In genomic region chr13:108643646-108644353, GRCh38 we compare ENCODE assay signal across 23 cellular contexts. TPM values are rescaled to one million over a fixed set of nuclear protein-coding genes. Genes with fewer than 3 reads are reported as not detected.
"Had no signal": no experiment of that assay in that cellular context is flagged by ENCODE, and none has a peak within 500 bp of the region (broad histone marks: within the 10 kb centered on the region; RNA-seq: fewer than 3 reads in every experiment).

No MANE protein-coding gene starts in this region.

- H3K27ac ChIP-seq: neural progenitor cell, prostate gland, sigmoid colon, stomach, thyroid gland had no signal

- H3K4me3 ChIP-seq: neural progenitor cell, prostate gland, sigmoid colon, stomach, thyroid gland had no signal

- H3K4me3 Mint-ChIP-seq: effector memory CD8-positive, alpha-beta T cell; naive thymus-derived CD4-positive, alpha-beta T cell; nephron; neural progenitor cell; stimulated activated effector memory CD8-positive, alpha-beta T cell treated with anti-CD3 and anti-CD28 coated beads, Interleukin-12 subunit alpha, Interleukin-12 subunit beta, amount 100 ng/mL, for 72 hours; type B pancreatic cell had no signal

- H3K27ac Mint-ChIP-seq: effector memory CD8-positive, alpha-beta T cell; naive thymus-derived CD4-positive, alpha-beta T cell; nephron; neural progenitor cell; stimulated activated effector memory CD8-positive, alpha-beta T cell treated with anti-CD3 and anti-CD28 coated beads, Interleukin-12 subunit alpha, Interleukin-12 subunit beta, amount 100 ng/mL, for 72 hours; type B pancreatic cell had no signal

- H3K27me3 Mint-ChIP-seq: effector memory CD8-positive, alpha-beta T cell; type B pancreatic cell had no signal

- DNase-seq: cortex of kidney; effector memory CD8-positive, alpha-beta T cell; erythroblast; head of caudate nucleus; mammary epithelial cell; mesendoderm; midbrain; naive thymus-derived CD4-positive, alpha-beta T cell; right cardiac atrium; sigmoid colon; stimulated activated CD4-positive, alpha-beta T cell treated with anti-CD3 and anti-CD28 coated beads, Interleukin-2, amount 100 ng/mL, for 24 hours; stimulated activated CD4-positive, alpha-beta T cell treated with anti-CD3 and anti-CD28 coated beads, Interleukin-4, amount 100 ng/mL, for 24 hours; stimulated activated naive CD4-positive, alpha-beta T cell treated with Interleukin-2 at 50 U/mL for 16 hours; stomach; thyroid gland had no signal

- H3K36me3 Mint-ChIP-seq: naive thymus-derived CD4-positive, alpha-beta T cell; neural progenitor cell; stimulated activated effector memory CD8-positive, alpha-beta T cell treated with anti-CD3 and anti-CD28 coated beads, Interleukin-12 subunit alpha, Interleukin-12 subunit beta, amount 100 ng/mL, for 72 hours; type B pancreatic cell had no signal

- H3K9me3 ChIP-seq: prostate gland, thyroid gland had no signal

- H3K27me3 ChIP-seq: neural progenitor cell, sigmoid colon, stomach, thyroid gland had no signal

- H3K36me3 ChIP-seq: neural progenitor cell, prostate gland, sigmoid colon, stomach, thyroid gland had no signal

- ATAC-seq: effector memory CD8-positive, alpha-beta T cell; left lobe of liver; naive thymus-derived CD4-positive, alpha-beta T cell; right cardiac atrium; stimulated activated effector memory CD8-positive, alpha-beta T cell treated with anti-CD3 and anti-CD28 coated beads, Interleukin-12 subunit alpha, Interleukin-12 subunit beta, amount 100 ng/mL, for 72 hours had no signal

- H3K4me1 ChIP-seq: neural progenitor cell, prostate gland, sigmoid colon, stomach, thyroid gland had no signal

- H3K4me1 Mint-ChIP-seq: naive thymus-derived CD4-positive, alpha-beta T cell; nephron; neural progenitor cell; stimulated activated effector memory CD8-positive, alpha-beta T cell treated with anti-CD3 and anti-CD28 coated beads, Interleukin-12 subunit alpha, Interleukin-12 subunit beta, amount 100 ng/mL, for 72 hours had no signal

RNA-seq across cellular contexts. Expression of gene MYO16, which starts 14.4 kb away (rescaled TPM):
- total RNA-seq: dermis microvascular lymphatic vessel endothelial cell, osteoblast had no signal
